In genomic region chr1:172999349-172999748, GRCh38 we compare ENCODE assay signal across 1 cellular context.
TF ChIP-seq lines count a peak whose summit lies in the region.

No MANE protein-coding gene starts in this region.

TF ChIP-seq in HepG2, 621 proteins besides CTCF, POLR2A, EP300 and RAD21 (continued from another document):
- TF ChIP-seq DNMT1 (CRISPR knock-in tag; IDR thresholded peaks at IDR 0.05) = no peak
- no peak for TF ChIP-seq BRD4 (CRISPR knock-in tag; IDR thresholded peaks at IDR 0.05)
- no peak for TF ChIP-seq ZNF550 (CRISPR knock-in tag; IDR thresholded peaks at IDR 0.05; ENCODE audit: borderline replicate concordance)
- no peak for TF ChIP-seq ZKSCAN5 (CRISPR knock-in tag; IDR thresholded peaks at IDR 0.05)
- TF ChIP-seq WIZ (CRISPR knock-in tag; IDR thresholded peaks at IDR 0.05) = no peak
- no peak for TF ChIP-seq IKZF5 (CRISPR knock-in tag; IDR thresholded peaks at IDR 0.05)
- TF ChIP-seq ZNF770 (CRISPR knock-in tag; IDR thresholded peaks at IDR 0.05) = no peak
- TF ChIP-seq ELF4 (CRISPR knock-in tag; IDR thresholded peaks at IDR 0.05; ENCODE audit: borderline replicate concordance) = no peak
- no peak for TF ChIP-seq HES4 (CRISPR knock-in tag; IDR thresholded peaks at IDR 0.05; ENCODE audit: borderline replicate concordance)
- TF ChIP-seq YEATS4 (CRISPR knock-in tag; IDR thresholded peaks at IDR 0.05; ENCODE audit: borderline replicate concordance) = no peak
- TF ChIP-seq DMAP1 (CRISPR knock-in tag; IDR thresholded peaks at IDR 0.05) = no peak
- no peak for TF ChIP-seq PAF1 (CRISPR knock-in tag; IDR thresholded peaks at IDR 0.05)
- TF ChIP-seq ZFP41 (CRISPR knock-in tag; IDR thresholded peaks at IDR 0.05; ENCODE audit: borderline replicate concordance) = no peak
- no peak for TF ChIP-seq RBM39 (IDR thresholded peaks at IDR 0.05; ENCODE audit: low read depth, low read length, poor library complexity, severe bottlenecking)
- no peak for TF ChIP-seq HNF4G (IDR thresholded peaks at IDR 0.05; ENCODE audit: borderline replicate concordance, low read depth, low read length)
- TF ChIP-seq HNF4G (CRISPR knock-in tag; IDR thresholded peaks at IDR 0.05; ENCODE audit: borderline replicate concordance, low read depth) = no peak
- TF ChIP-seq MAX (IDR thresholded peaks at IDR 0.05) = no peak
- no peak for TF ChIP-seq AKNA (CRISPR knock-in tag; IDR thresholded peaks at IDR 0.05; ENCODE audit: borderline replicate concordance)
- TF ChIP-seq DMTF1 (CRISPR knock-in tag; IDR thresholded peaks at IDR 0.05) = no peak
- no peak for TF ChIP-seq ZNF740 (CRISPR knock-in tag; IDR thresholded peaks at IDR 0.05)
TF ChIP-seq in HepG2: peak in this region for 0.
